Comparison of ENCODE assay signal across 8 cellular contexts in genomic region chr1:13725714-13726175, GRCh38. TPM values are rescaled to one million over a fixed set of nuclear protein-coding genes. Genes with fewer than 3 reads are reported as not detected.
DNase-seq lines count a peak whose midpoint lies in the region; ATAC-seq, FAIRE-seq and TF ChIP-seq lines count a peak whose summit lies in the region.

No MANE protein-coding gene starts in this region.

- POLR2A ChIA-PET in activated CD8-positive, alpha-beta T cell treated with anti-CD3 and anti-CD28 coated beads for 36 hours (lab: Charles Lee) = interaction anchor here (0.7 to 2.1 kb wide), 8 partner anchors 9 to 30 kb away, joined by 3 to 7 read pairs (median 3); no protein-coding TSS in a partner anchor

- H3K36me3 ChIP-seq in small intestine (ENCODE audit: control insufficient read depth in 2 of 2, insufficient read depth in 2 of 2, low read length in 2 of 2) = no peaks in the 10 kb centered on the region

- H3K27ac Mint-ChIP-seq in activated CD8-positive, alpha-beta T cell treated with anti-CD3 and anti-CD28 coated beads for 36 hours = peak overlapping the region; percentile 21

- H3K4me1 Mint-ChIP-seq in activated CD8-positive, alpha-beta T cell treated with anti-CD3 and anti-CD28 coated beads for 36 hours (ENCODE audit: low read depth) = peaks cover 67% of the 10 kb centered on the region

- intact Hi-C loops in activated CD8-positive, alpha-beta T cell treated with anti-CD3 and anti-CD28 coated beads for 36 hours (cut with micrococcal nuclease) = loop anchor here (1.0 kb wide), 1 partner anchor 60 kb away; no protein-coding TSS in a partner anchor

- H3K36me3 Mint-ChIP-seq in activated CD8-positive, alpha-beta T cell treated with anti-CD3 and anti-CD28 coated beads for 36 hours (ENCODE audit: low read depth) = peaks cover 6% of the 10 kb centered on the region

- no peaks in the 10 kb centered on the region for H3K27me3 ChIP-seq in small intestine (ENCODE audit: control insufficient read depth in 2 of 2, insufficient read depth in 2 of 2, low read length in 2 of 2)

- no peaks in the 10 kb centered on the region for H3K9me3 ChIP-seq in small intestine (ENCODE audit: control insufficient read depth, low read depth)

- peak; percentile 65 for TF ChIP-seq CTCF in activated CD8-positive, alpha-beta T cell treated with anti-CD3 and anti-CD28 coated beads for 36 hours (IDR thresholded peaks at IDR 0.05)

- DNase-seq in GF-D8 (lab: John Stamatoyannopoulos, UW) (peak; percentile 42), KBM-7 (peak; percentile 60), fibroblast of gingiva (ENCODE audit: low read depth) (peak; percentile 21), small intestine (peak; percentile 66), cerebellar cortex (ENCODE audit: low spot score) (no peak), C1 segment of cervical spinal cord (lab: John Stamatoyannopoulos, UW) (no peak), HuH-7.5 (ENCODE audit: low spot score) (no peak)
- peak; percentile 77 for DNase-seq in activated CD8-positive, alpha-beta T cell treated with anti-CD3 and anti-CD28 coated beads for 36 hours

- ATAC-seq in activated CD8-positive, alpha-beta T cell treated with anti-CD3 and anti-CD28 coated beads for 36 hours = peak; percentile 60

- no peaks in the 10 kb centered on the region for H3K9me3 Mint-ChIP-seq in activated CD8-positive, alpha-beta T cell treated with anti-CD3 and anti-CD28 coated beads for 36 hours

- no peak overlapping the region for H3K27ac ChIP-seq in small intestine (ENCODE audit: low read depth in 1 of 2, low read length in 1 of 2)

- H3K4me3 ChIP-seq in small intestine (ENCODE audit: low read depth in 1 of 2, low read length in 2 of 2) = no peak overlapping the region

- WGBS in small intestine, 3 donors = 34 to 61% (median 35%) methylated on average over 4 of the region's 4 CpGs

- no peak for FAIRE-seq in small intestine (lab: Jason Lieb, UNC)

- in situ Hi-C loops in KBM-7 (cut with MboI; ENCODE audit: low pct_unique_long_range_greater_than_20kb, low sequenced_read_pairs) = no loop called here

- H3K4me1 ChIP-seq in small intestine (ENCODE audit: control insufficient read depth in 2 of 2, insufficient read depth in 1 of 2, low read depth in 1 of 2, low read length in 1 of 2) = no peaks in the 10 kb centered on the region

- no peak overlapping the region for H3K4me3 Mint-ChIP-seq in activated CD8-positive, alpha-beta T cell treated with anti-CD3 and anti-CD28 coated beads for 36 hours

- no peaks in the 10 kb centered on the region for H3K27me3 Mint-ChIP-seq in activated CD8-positive, alpha-beta T cell treated with anti-CD3 and anti-CD28 coated beads for 36 hours

- CTCF ChIA-PET in activated CD8-positive, alpha-beta T cell treated with anti-CD3 and anti-CD28 coated beads for 36 hours (lab: Charles Lee) = interaction anchor here (0.9 to 3.6 kb wide), 19 partner anchors 9 to 136 kb away, joined by 3 to 27 read pairs (median 8); partner anchors contain the start of gene PRDM2

RNA-seq across cellular contexts. Expression of gene PRDM2, which starts 25.8 kb away (rescaled TPM):
- total RNA-seq in activated CD8-positive, alpha-beta T cell treated with anti-CD3 and anti-CD28 coated beads for 36 hours = 10 to 100 TPM; 41.2 to 43.6 TPM
- 10 to 100 TPM in 2 of 3 donors, 1 to 10 TPM in 1; 9.5 to 12.0 (median 11.4) TPM for polyA plus RNA-seq in small intestine

Comparison
In these comparisons a context has a peak if more than half of its experiments do, and no peak if none do; other contexts are left out.
1. DNase-seq: peak in GF-D8 (single experiment), KBM-7 (single experiment), activated CD8-positive, alpha-beta T cell treated with anti-CD3 and anti-CD28 coated beads for 36 hours (single experiment), fibroblast of gingiva (single experiment) and small intestine (single experiment); none in cerebellar cortex (single experiment), C1 segment of cervical spinal cord (0 of 14) and HuH-7.5 (single experiment).